Comparison of ENCODE assay signal across 8 cellular contexts in genomic region chr10:125161570-125162139, GRCh38. TPM values are rescaled to one million over a fixed set of nuclear protein-coding genes. Genes with fewer than 3 reads are reported as not detected.
DNase-seq lines count a peak whose midpoint lies in the region; ATAC-seq and TF ChIP-seq lines count a peak whose summit lies in the region.

No MANE protein-coding gene starts in this region.

- H2AFZ ChIP-seq in Karpas-422 (ENCODE audit: low read length), result no peak overlapping the region

- no peaks in the 10 kb centered on the region for H3K9me2 ChIP-seq in Karpas-422 (replicated peaks; ENCODE audit: insufficient read depth, low read length)

- H3K27ac Mint-ChIP-seq in effector memory CD8-positive, alpha-beta T cell, result no peak overlapping the region

- 0 out of 2 replicates have a peak, but pooled peaks have one; percentile 3 for TF ChIP-seq EP300 in Ishikawa (IDR thresholded peaks at IDR 0.05; ENCODE audit: borderline replicate concordance)

- peaks cover 29 to 53% of the 10 kb centered on the region in 2 donors for H3K27me3 Mint-ChIP-seq in effector memory CD8-positive, alpha-beta T cell

- POLR2A ChIA-PET in BJ (lab: Charles Lee), result no interaction called here

- DNase-seq in BJ (ENCODE audit: low read depth) (no peak), HuH-7 (ENCODE audit: low spot score) (no peak), Karpas-422 (no peak), A172 (ENCODE audit: low spot score) (no peak), medulla oblongata (ENCODE audit: extremely low spot score) (no peak)
- DNase-seq in effector memory CD8-positive, alpha-beta T cell, result no peak

- peak overlapping the region; percentile 86 to 87 for H3K27ac ChIP-seq in mucosa of rectum (ENCODE audit: low read depth in 2 of 2, low read length in 2 of 2)
- H3K27ac ChIP-seq in Karpas-422 (ENCODE audit: low read length), result no peak overlapping the region

- ATAC-seq in effector memory CD8-positive, alpha-beta T cell (replicated peaks), result peak; percentile 48

- H3K4me3 Mint-ChIP-seq in effector memory CD8-positive, alpha-beta T cell, result peak overlapping the region; percentile 51 to 65

- peaks cover 2 to 12% of the 10 kb centered on the region in 2 donors for H3K4me1 Mint-ChIP-seq in effector memory CD8-positive, alpha-beta T cell (ENCODE audit: low read depth in 2 of 2)

- peak; percentile 59 for TF ChIP-seq RAD21 in Ishikawa (IDR thresholded peaks at IDR 0.05; ENCODE audit: low read depth)

- H3K9ac ChIP-seq in mucosa of rectum (ENCODE audit: low read depth in 1 of 2, low read length in 2 of 2), result peak overlapping the region; percentile 52 to 78
- H3K9ac ChIP-seq in Karpas-422 (ENCODE audit: low read length), result no peak overlapping the region

- H3K36me3 ChIP-seq in BJ (ENCODE audit: control insufficient read depth, insufficient read depth, low read length) (no peaks in the 10 kb centered on the region), mucosa of rectum (ENCODE audit: control insufficient read depth in 2 of 2, insufficient read depth in 2 of 2, low read length in 2 of 2) (no peaks in the 10 kb centered on the region), Karpas-422 (ENCODE audit: insufficient read depth, low read length) (no peaks in the 10 kb centered on the region)

- peak; percentile 68 for TF ChIP-seq CTCF in BJ (IDR thresholded peaks at IDR 0.05; ENCODE audit: insufficient read depth, low read depth, low read length)

- H3K9me3 ChIP-seq in mucosa of rectum (ENCODE audit: control insufficient read depth in 2 of 2, low read length in 2 of 2) (no peaks in the 10 kb centered on the region), Karpas-422 (ENCODE audit: low read length) (no peaks in the 10 kb centered on the region)

- no peaks in the 10 kb centered on the region for H3K36me3 Mint-ChIP-seq in effector memory CD8-positive, alpha-beta T cell (ENCODE audit: insufficient read depth)

- H3K4me2 ChIP-seq in Karpas-422 (ENCODE audit: low read depth, low read length, poor library complexity, severe bottlenecking), result no peak overlapping the region

- no peaks in the 10 kb centered on the region for H4K20me1 ChIP-seq in Karpas-422 (ENCODE audit: insufficient read depth, low read depth, low read length)

- H3K4me1 ChIP-seq in mucosa of rectum (ENCODE audit: control insufficient read depth in 2 of 2, insufficient read depth in 2 of 2, low read length in 2 of 2) (peaks cover 4 to 8% of the 10 kb centered on the region in 2 donors), Karpas-422 (ENCODE audit: low read length) (no peaks in the 10 kb centered on the region)

- no peaks in the 10 kb centered on the region for H3K9me3 Mint-ChIP-seq in effector memory CD8-positive, alpha-beta T cell

- CTCF ChIA-PET in BJ (lab: Yijun Ruan, JAX), result interaction anchor here (1.0 kb wide), 2 partner anchors 182 to 184 kb away, joined by 5 to 7 read pairs; no protein-coding TSS in a partner anchor

- H3K4me3 ChIP-seq in BJ (ENCODE audit: low read depth, low read length) (peak overlapping the region; percentile 73), mucosa of rectum (ENCODE audit: low read length in 2 of 2) (peak overlapping the region; percentile 69 to 72), Karpas-422 (ENCODE audit: low read length) (no peak overlapping the region)

- H3K27me3 ChIP-seq in BJ (ENCODE audit: control insufficient read depth, insufficient read depth, low read length) (no peaks in the 10 kb centered on the region), mucosa of rectum (ENCODE audit: control insufficient read depth in 2 of 2, insufficient read depth in 2 of 2, low read length in 2 of 2) (no peaks in the 10 kb centered on the region), Karpas-422 (ENCODE audit: low read length) (no peaks in the 10 kb centered on the region)

- no peaks in the 10 kb centered on the region for H3K79me2 ChIP-seq in Karpas-422 (ENCODE audit: low read length)

TF ChIP-seq in Ishikawa, 13 proteins besides CTCF, POLR2A, EP300 and RAD21:
- TF ChIP-seq TAF1 (IDR thresholded peaks at IDR 0.05; ENCODE audit: low read depth), result peak; percentile 48; the same call in 1 of the 2 replicates
- TF ChIP-seq CEBPB (IDR thresholded peaks at IDR 0.05), result no peak
TF ChIP-seq in Ishikawa: peak in this region for 1.

RNA-seq across cellular contexts. Expression of gene CTBP2, which starts 1.3 kb away (rescaled TPM):
- 49.3 and 72.9 TPM in 2 replicates for polyA plus RNA-seq in BJ (2011; rRNA removed)
- 89.0 and 96.2 TPM in 2 replicates for polyA minus RNA-seq in BJ (2011; rRNA and poly(A)+ RNA removed)
- total RNA-seq in Karpas-422 (2014; rRNA removed; shearing (Covaris generic); ENCODE audit: low replicate concordance), result 0.15 and 1.3 TPM in 2 replicates
- 35.0 and 35.5 TPM in 2 replicates for total RNA-seq in A172 (2014; rRNA removed; shearing (Covaris generic))

Comparison
In these comparisons a context has a peak if more than half of its experiments do, and no peak if none do; other contexts are left out.
1. RNA of gene CTBP2, which starts 1.3 kb away (total RNA-seq): 35.0 to 35.5 TPM in A172; 0.15 to 1.3 TPM in Karpas-422; every median in the first group is over 10 times any median in the second.